Comparison of ENCODE assay signal across 33 cellular contexts in genomic region chr1:210057593-210057992, GRCh38.
"Had no signal": no experiment of that assay in that cellular context is flagged by ENCODE, and none has a peak within 500 bp of the region (broad histone marks: within the 10 kb centered on the region; RNA-seq: fewer than 3 reads in every experiment).

No MANE protein-coding gene starts in this region.

- H3K4me1 ChIP-seq: adrenal gland, ascending aorta, body of pancreas, breast epithelium had no signal

- FAIRE-seq: astrocyte, bronchial epithelial cell had no signal

- H3K36me3 ChIP-seq: adrenal gland, ascending aorta, brain microvascular endothelial cell, breast epithelium, cardiac muscle cell had no signal

- H3K27ac ChIP-seq: adrenal gland, ascending aorta, body of pancreas, brain microvascular endothelial cell, breast epithelium, cardiac muscle cell had no signal

- H3K4me3 ChIP-seq: adrenal gland, ascending aorta, body of pancreas, breast epithelium, cardiac muscle cell had no signal

- H3K27me3 ChIP-seq: adrenal gland, ascending aorta, body of pancreas, brain microvascular endothelial cell, breast epithelium, cardiac muscle cell had no signal

- DNase-seq: activated effector memory CD4-positive, alpha-beta T cell treated with anti-CD3 and anti-CD28 coated beads, Interleukin-2, amount 50 U/mL, for 16 hours; activated effector memory CD4-positive, alpha-beta T cell treated with Interleukin-2 at 50 U/mL for 16 hours; activated gamma-delta T cell; activated gamma-delta T cell treated with Interleukin-2 at 50 U/mL for 16 hours; activated naive CD4-positive, alpha-beta T cell; activated naive CD4-positive, alpha-beta T cell treated with anti-CD3 and anti-CD28 coated beads for 36 hours; activated naive CD4-positive, alpha-beta T cell treated with anti-CD3 and anti-CD28 coated beads, Interleukin-2, amount 10 ng/mL, durations not matched to agents 7 days and 5 days; activated naive CD4-positive, alpha-beta T cell treated with anti-CD3 and anti-CD28 coated beads, Interleukin-2, amount 50 U/mL, for 16 hours; activated naive CD4-positive, alpha-beta T cell treated with Interleukin-2 at 50 U/mL for 16 hours; activated naive CD8-positive, alpha-beta T cell treated with anti-CD3 and anti-CD28 coated beads for 36 hours; activated naive CD8-positive, alpha-beta T cell treated with anti-CD3 and anti-CD28 coated beads, Interleukin-2, amount 10 ng/mL, durations not matched to agents 7 days and 5 days; activated naive CD8-positive, alpha-beta T cell treated with anti-CD3 and anti-CD28 coated beads, Interleukin-2, amount 50 U/mL, for 24 hours; activated T-cell treated with anti-CD3 and anti-CD28 coated beads, Interleukin-2, amount 50 U/mL, for 24 hours; activated T-cell treated with anti-CD3 and anti-CD28 coated beads, Interleukin-2, amount 50 U/mL, for 4 hours; activated T-cell treated with anti-CD3 and anti-CD28 coated beads, Interleukin-2, amount 50 U/mL, for 48 hours; activated T-cell treated with anti-CD3 and anti-CD28 coated beads, Interleukin-2, amount 50 U/mL, for 72 hours; adrenal gland; amniotic stem cell; amygdala; anterior cingulate cortex; aorta; body of pancreas; brain microvascular endothelial cell; caudate nucleus; central memory CD4-positive, alpha-beta T cell; cerebellar nuclear complex had no signal

- ATAC-seq: activated naive CD4-positive, alpha-beta T cell treated with anti-CD3 and anti-CD28 coated beads, Interleukin-2, amount 50 U/mL, for 72 hours; activated naive CD8-positive, alpha-beta T cell treated with anti-CD3 and anti-CD28 coated beads, Interleukin-2, amount 50 U/mL, for 24 hours; activated T-cell treated with anti-CD3 and anti-CD28 coated beads, Interleukin-2, amount 50 U/mL, for 4 hours; activated T-cell treated with anti-CD3 and anti-CD28 coated beads, Interleukin-2, amount 50 U/mL, for 72 hours; activated T-helper 17 cell treated with anti-CD3 and anti-CD28 coated beads, Interleukin-2, amount 50 U/mL, for 72 hours; body of pancreas had no signal

- H3K9me3 ChIP-seq: adrenal gland, ascending aorta, body of pancreas, breast epithelium had no signal
